In the genomic region with DNA sequence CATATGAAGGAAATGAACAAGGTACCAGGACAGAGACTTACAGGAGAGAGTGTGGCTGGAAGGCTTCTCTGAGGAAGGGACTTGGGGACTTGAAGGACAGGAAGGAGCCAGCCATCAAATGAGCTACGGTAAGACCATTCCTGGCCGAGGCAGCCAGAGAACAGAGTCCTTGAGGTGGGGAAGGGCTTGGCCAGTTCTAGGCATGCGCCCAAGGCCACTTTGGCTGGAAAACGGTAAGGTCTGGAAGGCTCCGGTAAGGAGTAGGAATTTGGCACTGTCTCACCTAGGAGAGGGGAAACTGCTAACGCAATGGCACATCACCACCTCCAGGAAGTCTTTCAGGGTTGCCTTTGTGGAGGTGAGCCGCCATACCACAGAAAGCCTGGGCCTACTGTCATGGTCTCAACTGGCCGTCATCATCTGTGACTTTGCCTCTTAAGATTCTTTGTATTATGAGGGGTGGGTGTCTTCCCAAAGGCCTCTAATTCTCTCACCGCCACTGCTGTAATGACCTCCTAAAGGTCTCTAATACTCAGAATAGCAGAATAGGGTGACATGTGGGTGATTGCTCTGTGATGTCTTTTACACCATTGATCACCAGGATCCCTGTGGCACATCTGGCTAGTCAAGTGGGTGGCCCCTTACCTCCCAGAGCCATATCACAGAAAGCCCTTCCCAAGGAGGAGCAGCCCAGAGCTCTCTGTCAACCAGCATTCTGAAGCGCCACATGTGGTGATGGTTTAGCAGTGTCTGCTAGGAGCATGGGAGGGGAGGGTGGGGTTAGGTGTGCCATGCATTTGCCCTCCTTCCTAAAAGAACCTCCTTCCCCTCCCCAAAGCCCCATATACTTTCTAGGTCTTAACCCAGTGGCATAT, we compare ENCODE assay signal across 15 cellular contexts.
"Had no signal": no experiment of that assay in that cellular context is flagged by ENCODE, and none has a peak within 500 bp of the region (broad histone marks: within the 10 kb centered on the region; RNA-seq: fewer than 3 reads in every experiment).

No MANE protein-coding gene starts in this region.

- H3K36me3 ChIP-seq: colonic mucosa, esophagus muscularis mucosa, left lung, right atrium auricular region, SJCRH30 had no signal

- H3K4me3 ChIP-seq: body of pancreas, colonic mucosa, esophagus muscularis mucosa, hepatocyte, left lung, right atrium auricular region had no signal

- H3K27ac Mint-ChIP-seq: natural killer cell treated with Interleukin-12 subunit alpha and Interleukin-12 subunit beta and Interleukin-15 and Interleukin-18, amount 100 ng/mL, for 72 hours; progenitor cell of endocrine pancreas; T-helper 2 cell treated with Interferon-gamma antibody and Interleukin-4, amounts not matched to agents 5 μg/mL and 100 μg/mL, for 36 hours had no signal

- H3K4me1 ChIP-seq: body of pancreas, colonic mucosa, left lung, right atrium auricular region had no signal

- H3K27me3 ChIP-seq: body of pancreas, colonic mucosa, esophagus muscularis mucosa, hepatocyte, right atrium auricular region had no signal

- H3K9me3 Mint-ChIP-seq: natural killer cell treated with Interleukin-12 subunit alpha and Interleukin-12 subunit beta and Interleukin-15 and Interleukin-18, amount 100 ng/mL, for 72 hours; T-helper 2 cell treated with Interferon-gamma antibody and Interleukin-4, amounts not matched to agents 5 μg/mL and 100 μg/mL, for 36 hours had no signal

- H3K9me3 ChIP-seq: body of pancreas, colonic mucosa, esophagus muscularis mucosa, left lung, right atrium auricular region, SJCRH30 had no signal

- H3K36me3 Mint-ChIP-seq: natural killer cell treated with Interleukin-12 subunit alpha and Interleukin-12 subunit beta and Interleukin-15 and Interleukin-18, amount 100 ng/mL, for 72 hours had no signal

- DNase-seq: amygdala; body of pancreas; central memory CD4-positive, alpha-beta T cell; colonic mucosa; islet precursor cell; nucleus accumbens; SJCRH30; small intestine had no signal

- ATAC-seq: body of pancreas; left lung; natural killer cell treated with Interleukin-12 subunit alpha and Interleukin-12 subunit beta and Interleukin-15 and Interleukin-18, amount 100 ng/mL, for 72 hours had no signal

- H3K4me3 Mint-ChIP-seq: natural killer cell treated with Interleukin-12 subunit alpha and Interleukin-12 subunit beta and Interleukin-15 and Interleukin-18, amount 100 ng/mL, for 72 hours; T-helper 2 cell treated with Interferon-gamma antibody and Interleukin-4, amounts not matched to agents 5 μg/mL and 100 μg/mL, for 36 hours had no signal

- H3K27ac ChIP-seq: body of pancreas, colonic mucosa, hepatocyte, left lung, right atrium auricular region, SJCRH30 had no signal
